Comparison of ENCODE assay signal across 8 cellular contexts in genomic region chr3:135895106-135895733, GRCh38.
DNase-seq lines count a peak whose midpoint lies in the region; ATAC-seq and TF ChIP-seq lines count a peak whose summit lies in the region.

No MANE protein-coding gene starts in this region.

- peak; percentile 74 for ATAC-seq in Right ventricle myocardium superior (ENCODE audit: poor library complexity)
- peak; percentile 69 to 87 (median 80) for ATAC-seq in psoas muscle
- no peak for ATAC-seq in HG03095 (IDR thresholded peaks at IDR 0.05; ENCODE audit: unreplicated experiment)
- ATAC-seq in GM21360 (IDR thresholded peaks at IDR 0.05; ENCODE audit: unreplicated experiment) = no peak

- H3K4me3 ChIP-seq in Jurkat, Clone E6-1 (ENCODE audit: low read length) = no peak overlapping the region
- H3K4me3 ChIP-seq in psoas muscle = no peak overlapping the region

- H3K36me3 ChIP-seq in psoas muscle (ENCODE audit: insufficient read depth in 1 of 2, low read depth in 1 of 2) = no peaks in the 10 kb centered on the region

- intact Hi-C loops in Right ventricle myocardium superior (cut with DNase I) (no loop called here), psoas muscle (cut with DNase I) (loop anchor here (2.0 to 10.0 kb wide), 3 partner anchors 1100 to 1294 kb away; partner anchors contain the start of gene EPHB1 (in 2 of the 2))

- 16 to 19% (median 16%) methylated on average over 3 of the region's 3 CpGs for WGBS in psoas muscle, 3 donors

- DNase-seq in EH (ENCODE audit: low read depth) (peak; percentile 78), NOMO-1 treated with dmso at 0.1 percent for 144 hours (lab: John Stamatoyannopoulos, UW; ENCODE audit: unreplicated experiment) (peak; percentile 9), Right ventricle myocardium superior (peak; percentile 77), psoas muscle (peak; percentile 62 to 83)
- DNase-seq in Jurkat, Clone E6-1 (ENCODE audit: low read depth, low spot score) = peak; percentile 52
- peak; percentile 25 for DNase-seq in activated naive CD4-positive, alpha-beta T cell treated with anti-CD3 and anti-CD28 coated beads, Interleukin-2, amount 50 U/mL, for 16 hours

- no peaks in the 10 kb centered on the region for H3K4me1 ChIP-seq in psoas muscle

- H3K27ac ChIP-seq in psoas muscle = no peak overlapping the region

- no peaks in the 10 kb centered on the region for H3K9me3 ChIP-seq in psoas muscle

- H3K27me3 ChIP-seq in psoas muscle (ENCODE audit: insufficient read depth in 3 of 3, low read length in 2 of 3) = no peaks in the 10 kb centered on the region

- peak; percentile 86 for TF ChIP-seq CTCF in psoas muscle (IDR thresholded peaks at IDR 0.05)

Comparison
In these comparisons a context has a peak if more than half of its experiments do, and no peak if none do; other contexts are left out.
1. DNase-seq: peak in every context shown above with its lines; median percentile 78 in EH; 77 in Right ventricle myocardium superior; 72 in psoas muscle; 52 in Jurkat, Clone E6-1; 25 in activated naive CD4-positive, alpha-beta T cell treated with anti-CD3 and anti-CD28 coated beads, Interleukin-2, amount 50 U/mL, for 16 hours; 9 in NOMO-1 treated with dmso at 0.1 percent for 144 hours.
2. ATAC-seq: peak in Right ventricle myocardium superior (single experiment) and psoas muscle (4 of 4); none in HG03095 (single experiment) and GM21360 (single experiment).